In genomic region chr1:190303501-190303900, GRCh38 we compare ENCODE assay signal across 15 cellular contexts.
DNase-seq lines count a peak whose midpoint lies in the region; ATAC-seq and TF ChIP-seq lines count a peak whose summit lies in the region.
"Had no signal": no experiment of that assay in that cellular context is flagged by ENCODE, and none has a peak within 500 bp of the region (broad histone marks: within the 10 kb centered on the region; RNA-seq: fewer than 3 reads in every experiment).

No MANE protein-coding gene starts in this region.

- H3K27ac Mint-ChIP-seq in nephron progenitor cell, result no peak overlapping the region
- H3K27ac Mint-ChIP-seq in naive thymus-derived CD8-positive, alpha-beta T cell, result no peak overlapping the region
- no peak overlapping the region for H3K27ac Mint-ChIP-seq in T-helper 2 cell treated with Interferon-gamma antibody and Interleukin-4, amounts not matched to agents 5 μg/mL and 100 μg/mL, for 36 hours
- H3K27ac Mint-ChIP-seq: CD14-positive monocyte; CD4-positive, alpha-beta memory T cell had no signal

- POLR2A ChIA-PET in SK-N-SH (lab: Yijun Ruan, JAX), result no interaction called here
- POLR2A ChIA-PET in naive thymus-derived CD8-positive, alpha-beta T cell (lab: Charles Lee), result no interaction called here

- H3K4me2 ChIP-seq in SK-N-SH, result no peak overlapping the region
- H3K4me2 ChIP-seq: A549, BLaER1 had no signal

- H3K9me3 Mint-ChIP-seq in nephron progenitor cell, result no peaks in the 10 kb centered on the region
- peaks cover 0 to 30% (median 9%) of the 10 kb centered on the region in 9 donors for H3K9me3 Mint-ChIP-seq in naive thymus-derived CD8-positive, alpha-beta T cell
- H3K9me3 Mint-ChIP-seq in T-helper 2 cell treated with Interferon-gamma antibody and Interleukin-4, amounts not matched to agents 5 μg/mL and 100 μg/mL, for 36 hours, result peaks cover 14% of the 10 kb centered on the region

- no peak for DNase-seq in SK-N-SH
- peak; percentile 67 for DNase-seq in NCI-H1694 treated with DMSO at 0.1 percent for 48 hours (lab: John Stamatoyannopoulos, UW)
- peak; percentile 70 for DNase-seq in NCI-H69 (lab: John Stamatoyannopoulos, UW)
- no peak for DNase-seq in nephron progenitor cell
- no peak for DNase-seq in naive thymus-derived CD8-positive, alpha-beta T cell
- no peak for DNase-seq in T-helper 2 cell treated with Interferon-gamma antibody and Interleukin-4, amounts not matched to agents 5 μg/mL and 100 μg/mL, for 36 hours (ENCODE audit: low spot score)
- DNase-seq: CD4-positive, alpha-beta memory T cell; DMS53; DND-41; EL had no signal

- no peak overlapping the region for H2AFZ ChIP-seq in SK-N-SH (ENCODE audit: low read depth)

- TF ChIP-seq RAD21 in SK-N-SH (IDR thresholded peaks at IDR 0.05; ENCODE audit: low read length), result no peak

- H3K4me1 ChIP-seq in SK-N-SH (ENCODE audit: control insufficient read depth in 1 of 2, insufficient read depth in 2 of 2, low read depth in 1 of 2, low read length in 1 of 2), result no peaks in the 10 kb centered on the region; a peak in 1 of 4 replicates
- H3K4me1 ChIP-seq: A549, BLaER1, HAP-1 had no signal

- no peaks in the 10 kb centered on the region; the same call in 1 of the 2 replicates for H3K9me2 ChIP-seq in SK-N-SH

- no peaks in the 10 kb centered on the region for H4K20me1 ChIP-seq in SK-N-SH (ENCODE audit: insufficient read depth)
- H4K20me1 ChIP-seq: BLaER1 had no signal

- CTCF ChIA-PET in SK-N-SH (lab: Yijun Ruan, JAX), result no interaction called here

- no peaks in the 10 kb centered on the region for H3K4me1 Mint-ChIP-seq in nephron progenitor cell
- no peaks in the 10 kb centered on the region for H3K4me1 Mint-ChIP-seq in naive thymus-derived CD8-positive, alpha-beta T cell
- H3K4me1 Mint-ChIP-seq in T-helper 2 cell treated with Interferon-gamma antibody and Interleukin-4, amounts not matched to agents 5 μg/mL and 100 μg/mL, for 36 hours (ENCODE audit: low read depth), result no peaks in the 10 kb centered on the region
- H3K4me1 Mint-ChIP-seq: CD14-positive monocyte; CD4-positive, alpha-beta memory T cell had no signal

- H3K4me3 Mint-ChIP-seq in nephron progenitor cell, result no peak overlapping the region
- no peak overlapping the region for H3K4me3 Mint-ChIP-seq in naive thymus-derived CD8-positive, alpha-beta T cell
- no peak overlapping the region for H3K4me3 Mint-ChIP-seq in T-helper 2 cell treated with Interferon-gamma antibody and Interleukin-4, amounts not matched to agents 5 μg/mL and 100 μg/mL, for 36 hours
- H3K4me3 Mint-ChIP-seq: CD14-positive monocyte; CD4-positive, alpha-beta memory T cell had no signal

- no peak overlapping the region for H3K4me3 ChIP-seq in SK-N-SH (ENCODE audit: low read depth in 2 of 2, low read length in 1 of 2)
- H3K4me3 ChIP-seq: A549, BLaER1, HAP-1 had no signal

- peaks cover 3% of the 10 kb centered on the region for H3F3A ChIP-seq in SK-N-SH (replicated peaks; ENCODE audit: insufficient read depth)

- no peak for ATAC-seq in SK-N-SH treated with all-trans-retinoic acid at 6 μM for 48 hours
- ATAC-seq in naive thymus-derived CD8-positive, alpha-beta T cell, result no peak
- ATAC-seq: A549 had no signal

- H3K9me3 ChIP-seq in SK-N-SH, result no peaks in the 10 kb centered on the region
- H3K9me3 ChIP-seq: A549, BLaER1, HAP-1 had no signal

- no peaks in the 10 kb centered on the region for H3K27me3 ChIP-seq in SK-N-SH (ENCODE audit: insufficient read depth)
- H3K27me3 ChIP-seq: BLaER1 had no signal

- TF ChIP-seq CTCF in SK-N-SH (IDR thresholded peaks at IDR 0.05), result no peak
- TF ChIP-seq CTCF in nephron progenitor cell (IDR thresholded peaks at IDR 0.05), result no peak

- no peak overlapping the region for H3K9ac ChIP-seq in SK-N-SH
- H3K9ac ChIP-seq: BLaER1 had no signal

- no peaks in the 10 kb centered on the region for H3K79me2 ChIP-seq in SK-N-SH (ENCODE audit: insufficient read depth)

- H3K27ac ChIP-seq in SK-N-SH (ENCODE audit: low read depth in 2 of 2, low read length in 1 of 2), result no peak overlapping the region
- H3K27ac ChIP-seq: A549, BLaER1 had no signal

- H3K36me3 Mint-ChIP-seq in nephron progenitor cell (ENCODE audit: low read depth), result no peaks in the 10 kb centered on the region
- no peaks in the 10 kb centered on the region for H3K36me3 Mint-ChIP-seq in naive thymus-derived CD8-positive, alpha-beta T cell
- no peaks in the 10 kb centered on the region for H3K36me3 Mint-ChIP-seq in T-helper 2 cell treated with Interferon-gamma antibody and Interleukin-4, amounts not matched to agents 5 μg/mL and 100 μg/mL, for 36 hours (ENCODE audit: low read depth)
- H3K36me3 Mint-ChIP-seq: CD14-positive monocyte; CD4-positive, alpha-beta memory T cell had no signal

- H3K27me3 Mint-ChIP-seq in nephron progenitor cell (ENCODE audit: low read depth, poor library complexity), result peaks cover 2% of the 10 kb centered on the region
- no peaks in the 10 kb centered on the region for H3K27me3 Mint-ChIP-seq in naive thymus-derived CD8-positive, alpha-beta T cell
- no peaks in the 10 kb centered on the region for H3K27me3 Mint-ChIP-seq in T-helper 2 cell treated with Interferon-gamma antibody and Interleukin-4, amounts not matched to agents 5 μg/mL and 100 μg/mL, for 36 hours (ENCODE audit: low read depth)
- H3K27me3 Mint-ChIP-seq: CD4-positive, alpha-beta memory T cell had no signal

- no peak for TF ChIP-seq EP300 in SK-N-SH (IDR thresholded peaks at IDR 0.05; ENCODE audit: borderline replicate concordance in 1 of 2, low read depth in 1 of 2, low read length in 1 of 2)

- no peaks in the 10 kb centered on the region for H3K36me3 ChIP-seq in SK-N-SH (replicated peaks in 1 of 2; ENCODE audit: control insufficient read depth in 1 of 2, insufficient read depth in 2 of 2, low read length in 1 of 2)
- H3K36me3 ChIP-seq: BLaER1, HAP-1 had no signal

TF ChIP-seq in SK-N-SH treated with all-trans-retinoic acid at 6 μM for 48 hours, 23 proteins besides CTCF, POLR2A, EP300 and RAD21:
- TF ChIP-seq ZC3H10 (CRISPR knock-in tag; IDR thresholded peaks at IDR 0.05) (peak; percentile 38; the same call in 1 of the 2 replicates), ISL1 (CRISPR knock-in tag; IDR thresholded peaks at IDR 0.05) (no peak)

TF ChIP-seq in SK-N-SH, 30 proteins besides CTCF, POLR2A, EP300 and RAD21:
- TF ChIP-seq JUND (IDR thresholded peaks at IDR 0.05) (no peak), PBX3 (IDR thresholded peaks at IDR 0.05) (no peak), TCF12 (IDR thresholded peaks at IDR 0.05) (no peak), RCOR1 (IDR thresholded peaks at IDR 0.05; ENCODE audit: low read length) (no peak), FOXM1 (IDR thresholded peaks at IDR 0.05; ENCODE audit: low read depth) (no peak)

Comparison
In these comparisons a context has a peak if more than half of its experiments do, and no peak if none do; other contexts are left out.
1. DNase-seq: peak in NCI-H1694 treated with DMSO at 0.1 percent for 48 hours (single experiment) and NCI-H69 (single experiment); none in SK-N-SH (single experiment), nephron progenitor cell (single experiment), naive thymus-derived CD8-positive, alpha-beta T cell (0 of 10) and T-helper 2 cell treated with Interferon-gamma antibody and Interleukin-4, amounts not matched to agents 5 μg/mL and 100 μg/mL, for 36 hours (single experiment).